Comparison of ENCODE assay signal across 9 cellular contexts in genomic region chr7:5699951-5700384, GRCh38.
A peak's percentile ranks its signal among the peaks of the same experiment; 100 is the strongest.
DNase-seq lines count a peak whose midpoint lies in the region; TF ChIP-seq lines count a peak whose summit lies in the region.
"Had no signal": no experiment of that assay in that cellular context is flagged by ENCODE, and none has a peak within 500 bp of the region (broad histone marks: within the 10 kb centered on the region; RNA-seq: fewer than 3 reads in every experiment).

No MANE protein-coding gene starts in this region.

- WGBS in thymus = 60% methylated on average over 6 of the region's 6 CpGs

- no peaks in the 10 kb centered on the region for H3F3A ChIP-seq in neural cell (ENCODE audit: insufficient read depth, low read length, poor library complexity, severe bottlenecking)

- in situ Hi-C loops in GM13976 (cut with MboI; ENCODE audit: low sequenced_read_pairs, unreplicated experiment) = no loop called here

- H3K4me3 ChIP-seq in HEK293 (ENCODE audit: low read depth, low read length) (no peak overlapping the region), NT2/D1 (ENCODE audit: insufficient read length, low read depth) (no peak overlapping the region), neural cell (ENCODE audit: low read length) (peak overlapping the region; percentile 54), thymus (ENCODE audit: low read length) (no peak overlapping the region)

- DNase-seq in GM13976 (ENCODE audit: low spot score) = peak; percentile 61
- no peak for DNase-seq in NT2/D1 (ENCODE audit: low read depth, low spot score)
- no peak for DNase-seq in HuH-7.5 (ENCODE audit: low spot score)
- no peak for DNase-seq in DMS 273 (lab: John Stamatoyannopoulos, UW; ENCODE audit: unreplicated experiment)

- H3K27me3 ChIP-seq in NT2/D1 (ENCODE audit: insufficient read depth, insufficient read length) (no peaks in the 10 kb centered on the region), neural cell (ENCODE audit: insufficient read depth, low read depth, low read length) (no peaks in the 10 kb centered on the region), thymus (ENCODE audit: control insufficient read depth, insufficient read depth) (no peaks in the 10 kb centered on the region)

- H3K36me3 ChIP-seq in HEK293 (ENCODE audit: control insufficient read depth in 2 of 2, insufficient read depth in 1 of 2, low read length in 2 of 2) (peaks cover 4 to 65% of the 10 kb centered on the region in 2 experiments; a peak in 2 of 3 replicates), NT2/D1 (ENCODE audit: insufficient read depth, insufficient read length, low read length) (peaks cover 53% of the 10 kb centered on the region), neural cell (ENCODE audit: insufficient read depth, low read length) (no peaks in the 10 kb centered on the region), thymus (ENCODE audit: control insufficient read depth, insufficient read depth) (peaks cover 10% of the 10 kb centered on the region)

- TF ChIP-seq RAD21 in neural cell (conservative IDR thresholded peaks at IDR 0.05) = peak; percentile 47

- H3K4me1 ChIP-seq in HEK293 (ENCODE audit: control insufficient read depth, insufficient read depth, low read length) = no peaks in the 10 kb centered on the region; the same call in 1 of the 2 replicates
- H3K4me1 ChIP-seq in NT2/D1 (ENCODE audit: insufficient read depth, insufficient read length) = peaks cover 10% of the 10 kb centered on the region
- H3K4me1 ChIP-seq in thymus (ENCODE audit: control insufficient read depth, insufficient read depth, low read length) = peaks cover 50% of the 10 kb centered on the region

- no peaks in the 10 kb centered on the region for H4K20me1 ChIP-seq in neural cell (ENCODE audit: insufficient read depth)

- H3K9ac ChIP-seq in NT2/D1 (ENCODE audit: insufficient read length, low read depth) = peak overlapping the region; percentile 25
- peak overlapping the region; percentile 65 for H3K9ac ChIP-seq in neural cell (ENCODE audit: low read length)

- H3K9me3 ChIP-seq in HEK293 (ENCODE audit: control insufficient read depth, insufficient read depth, low read depth, low read length) (no peaks in the 10 kb centered on the region), NT2/D1 (ENCODE audit: insufficient read depth, low read length) (no peaks in the 10 kb centered on the region), neural cell (ENCODE audit: low read length) (no peaks in the 10 kb centered on the region), thymus (ENCODE audit: control insufficient read depth) (no peaks in the 10 kb centered on the region)

- TF ChIP-seq CTCF in GM13976 (IDR thresholded peaks at IDR 0.05; ENCODE audit: borderline replicate concordance, control extremely low read depth, extremely low read depth, insufficient read depth, missing control alignments) (no peak), HEK293 (tag by site-specific recombination; IDR thresholded peaks at IDR 0.05) (no peak), neural cell (IDR thresholded peaks at IDR 0.05; ENCODE audit: poor library complexity, severe bottlenecking) (no peak)

- H3K9me2 ChIP-seq in neural cell (ENCODE audit: insufficient read depth, low read length) = no peaks in the 10 kb centered on the region

- no peaks in the 10 kb centered on the region for H3K79me2 ChIP-seq in neural cell (replicated peaks; ENCODE audit: insufficient read depth, low read length)

- H3K27ac ChIP-seq in HEK293 (ENCODE audit: extremely low read depth, low read depth, low read length) (no peak overlapping the region), angular gyrus (ENCODE audit: low read depth, low read length) (peak overlapping the region; percentile 84), neural cell (ENCODE audit: low read length) (peak overlapping the region; percentile 89), thymus (ENCODE audit: low read depth) (peak overlapping the region; percentile 75)
- H3K27ac ChIP-seq: HL-60 had no signal

- CTCF ChIA-PET in HEK293 (lab: Yijun Ruan, JAX) = no interaction called here

- peak overlapping the region; percentile 52 for H3K4me2 ChIP-seq in neural cell (ENCODE audit: low read length)

- POLR2A ChIA-PET in HEK293 (lab: Yijun Ruan, JAX) = no interaction called here

- no peak overlapping the region for H2AFZ ChIP-seq in neural cell (ENCODE audit: low read depth, low read length)

- TF ChIP-seq EP300 in neural cell (conservative IDR thresholded peaks at IDR 0.05; ENCODE audit: poor library complexity, severe bottlenecking) = peak; percentile 84

TF ChIP-seq in HEK293, 187 proteins besides CTCF, POLR2A, EP300 and RAD21:
- peak; percentile 60 for TF ChIP-seq ZIC2 (tag by site-specific recombination; IDR thresholded peaks at IDR 0.05)
- TF ChIP-seq REPIN1 (tag by site-specific recombination; IDR thresholded peaks at IDR 0.05; ENCODE audit: low read depth) = no peak
- TF ChIP-seq ZFHX2 (tag by site-specific recombination; conservative IDR thresholded peaks at IDR 0.05) = peak; percentile 44

TF ChIP-seq in neural cell, 6 proteins besides CTCF, POLR2A, EP300 and RAD21:
- TF ChIP-seq TAF1 (IDR thresholded peaks at IDR 0.05; ENCODE audit: low read depth) (peak; percentile 41), SMC3 (conservative IDR thresholded peaks at IDR 0.05; ENCODE audit: poor library complexity) (no peak), MXI1 (conservative IDR thresholded peaks at IDR 0.05; ENCODE audit: poor library complexity, severe bottlenecking) (peak; percentile 94), POLR2AphosphoS5 (IDR thresholded peaks at IDR 0.05) (peak; percentile 81), EZH2 (IDR thresholded peaks at IDR 0.05; ENCODE audit: borderline replicate concordance, insufficient read depth, low read length, poor library complexity, severe bottlenecking) (no peak)
- TF ChIP-seq, protein P1, sequence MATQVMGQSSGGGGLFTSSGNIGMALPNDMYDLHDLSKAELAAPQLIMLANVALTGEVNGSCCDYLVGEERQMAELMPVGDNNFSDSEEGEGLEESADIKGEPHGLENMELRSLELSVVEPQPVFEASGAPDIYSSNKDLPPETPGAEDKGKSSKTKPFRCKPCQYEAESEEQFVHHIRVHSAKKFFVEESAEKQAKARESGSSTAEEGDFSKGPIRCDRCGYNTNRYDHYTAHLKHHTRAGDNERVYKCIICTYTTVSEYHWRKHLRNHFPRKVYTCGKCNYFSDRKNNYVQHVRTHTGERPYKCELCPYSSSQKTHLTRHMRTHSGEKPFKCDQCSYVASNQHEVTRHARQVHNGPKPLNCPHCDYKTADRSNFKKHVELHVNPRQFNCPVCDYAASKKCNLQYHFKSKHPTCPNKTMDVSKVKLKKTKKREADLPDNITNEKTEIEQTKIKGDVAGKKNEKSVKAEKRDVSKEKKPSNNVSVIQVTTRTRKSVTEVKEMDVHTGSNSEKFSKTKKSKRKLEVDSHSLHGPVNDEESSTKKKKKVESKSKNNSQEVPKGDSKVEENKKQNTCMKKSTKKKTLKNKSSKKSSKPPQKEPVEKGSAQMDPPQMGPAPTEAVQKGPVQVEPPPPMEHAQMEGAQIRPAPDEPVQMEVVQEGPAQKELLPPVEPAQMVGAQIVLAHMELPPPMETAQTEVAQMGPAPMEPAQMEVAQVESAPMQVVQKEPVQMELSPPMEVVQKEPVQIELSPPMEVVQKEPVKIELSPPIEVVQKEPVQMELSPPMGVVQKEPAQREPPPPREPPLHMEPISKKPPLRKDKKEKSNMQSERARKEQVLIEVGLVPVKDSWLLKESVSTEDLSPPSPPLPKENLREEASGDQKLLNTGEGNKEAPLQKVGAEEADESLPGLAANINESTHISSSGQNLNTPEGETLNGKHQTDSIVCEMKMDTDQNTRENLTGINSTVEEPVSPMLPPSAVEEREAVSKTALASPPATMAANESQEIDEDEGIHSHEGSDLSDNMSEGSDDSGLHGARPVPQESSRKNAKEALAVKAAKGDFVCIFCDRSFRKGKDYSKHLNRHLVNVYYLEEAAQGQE (IDR thresholded peaks at IDR 0.05; ENCODE audit: borderline replicate concordance) = peak; percentile 49
